Comparison of ENCODE assay signal across 19 cellular contexts in the genomic region with DNA sequence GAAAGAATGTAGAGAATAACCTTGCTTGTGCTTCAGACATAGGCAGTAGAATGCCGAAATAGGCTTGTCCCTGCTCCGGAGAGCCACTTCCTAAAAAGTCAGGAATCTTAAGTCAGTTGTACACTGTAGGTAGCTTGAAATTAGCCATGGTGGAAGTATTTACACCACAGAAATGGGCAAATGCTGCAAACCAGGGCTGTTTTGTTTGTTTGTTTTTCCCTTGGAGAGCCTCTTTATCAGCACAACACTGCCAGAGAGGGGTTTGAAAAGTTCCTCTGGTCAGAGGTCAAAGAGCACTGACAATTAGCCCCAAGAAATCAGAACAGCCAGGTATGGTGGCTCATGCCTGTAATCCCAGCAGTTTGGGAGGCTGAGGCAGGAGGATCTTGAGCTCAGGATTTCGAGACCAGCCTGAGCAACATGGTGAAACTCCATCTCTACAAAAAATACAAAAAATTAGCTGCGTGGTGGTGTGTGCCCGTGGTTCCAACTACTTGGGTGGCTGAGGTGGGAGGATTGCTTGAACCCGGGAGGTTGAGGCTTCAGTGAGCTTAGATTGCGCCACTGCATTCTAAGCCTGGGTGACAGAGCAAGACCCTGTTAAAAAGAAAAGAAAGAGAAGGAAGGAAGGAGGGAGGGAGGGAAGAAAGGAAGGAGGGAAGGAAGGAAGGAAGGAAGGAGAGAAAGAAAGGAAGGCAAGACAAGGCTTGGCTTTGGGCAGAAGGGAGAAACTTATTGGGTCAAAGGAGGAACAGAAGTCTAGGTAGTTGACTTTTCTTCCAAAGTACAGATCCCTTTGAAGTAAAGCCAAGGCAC.
A peak's percentile ranks its signal among the peaks of the same experiment; 100 is the strongest.
DNase-seq lines count a peak whose midpoint lies in the region; ATAC-seq and TF ChIP-seq lines count a peak whose summit lies in the region.
"Had no signal": no experiment of that assay in that cellular context is flagged by ENCODE, and none has a peak within 500 bp of the region (broad histone marks: within the 10 kb centered on the region; RNA-seq: fewer than 3 reads in every experiment).

No MANE protein-coding gene starts in this region.

- no peaks in the 10 kb centered on the region for H3K27me3 Mint-ChIP-seq in CD4-positive, CD25-positive, alpha-beta regulatory T cell
- H3K27me3 Mint-ChIP-seq in T-cell = no peaks in the 10 kb centered on the region
- H3K27me3 Mint-ChIP-seq in naive thymus-derived CD8-positive, alpha-beta T cell = no peaks in the 10 kb centered on the region
- H3K27me3 Mint-ChIP-seq: activated CD4-positive, alpha-beta memory T cell treated with anti-CD3 and anti-CD28 coated beads, Interleukin-2, amount 10 ng/mL, durations not matched to agents 7 days and 5 days; type B pancreatic cell had no signal

- H2AK5ac ChIP-seq in mesendoderm (ENCODE audit: low read length) = no peak overlapping the region

- no peaks in the 10 kb centered on the region for H3K9me3 Mint-ChIP-seq in CD4-positive, CD25-positive, alpha-beta regulatory T cell
- no peaks in the 10 kb centered on the region for H3K9me3 Mint-ChIP-seq in T-cell
- H3K9me3 Mint-ChIP-seq in naive thymus-derived CD8-positive, alpha-beta T cell = no peaks in the 10 kb centered on the region
- H3K9me3 Mint-ChIP-seq: activated CD4-positive, alpha-beta memory T cell treated with anti-CD3 and anti-CD28 coated beads, Interleukin-2, amount 10 ng/mL, durations not matched to agents 7 days and 5 days; activated T-helper 1 cell treated with anti-CD3 and anti-CD28 coated beads, Interleukin-12 subunit alpha, Interleukin-12 subunit beta, Interleukin-2, Interleukin-4 antibody, amounts not matched to agents 30 ng/mL and 10 ng/mL and 1 ng/mL, durations not matched to agents 14 hours and 24 hours and 36 hours; nephron; type B pancreatic cell had no signal

- H4K20me1 ChIP-seq in HCT116 (ENCODE audit: insufficient read depth) = no peaks in the 10 kb centered on the region

- no peaks in the 10 kb centered on the region for H3K36me3 ChIP-seq in CD4-positive, CD25-positive, alpha-beta regulatory T cell (ENCODE audit: control insufficient read depth, insufficient read depth, low read length)
- H3K36me3 ChIP-seq in HCT116 (ENCODE audit: control insufficient read depth in 1 of 2, insufficient read depth in 2 of 2, low read length in 2 of 2) (no peaks in the 10 kb centered on the region), mesendoderm (ENCODE audit: control insufficient read depth, insufficient read depth, low read length) (no peaks in the 10 kb centered on the region)
- H3K36me3 ChIP-seq: prostate gland had no signal

- H2BK5ac ChIP-seq in mesendoderm (ENCODE audit: low read length) = no peak overlapping the region

- no peak overlapping the region for H3K27ac ChIP-seq in CD4-positive, CD25-positive, alpha-beta regulatory T cell (ENCODE audit: insufficient read depth, low read length, poor library complexity, severe bottlenecking)
- H3K27ac ChIP-seq in HCT116 (ENCODE audit: low read depth, low read length) (no peak overlapping the region), mesendoderm (ENCODE audit: low read depth, low read length) (no peak overlapping the region)
- H3K27ac ChIP-seq: prostate gland had no signal

- H3K79me1 ChIP-seq in mesendoderm (ENCODE audit: low read length) = no peaks in the 10 kb centered on the region

- intact Hi-C loops in HCT116 (cut with micrococcal nuclease) = no loop called here

- no peak for TF ChIP-seq CTCF in HCT116 (IDR thresholded peaks at IDR 0.05 in 2 of 3, conservative IDR thresholded peaks at IDR 0.05 in 1 of 3; ENCODE audit: borderline replicate concordance in 1 of 3, insufficient read depth in 1 of 3, low read depth in 2 of 3, low read length in 2 of 3)

- no peak overlapping the region for H3K23ac ChIP-seq in mesendoderm (ENCODE audit: low read length)

- POLR2A ChIA-PET in HCT116 (lab: Charles Lee) (interaction anchor here (0.7 kb wide), 1 partner anchor 25 kb away, joined by 4 read pairs; no protein-coding TSS in a partner anchor), T-cell (lab: Charles Lee) (no interaction called here)
- POLR2A ChIA-PET in naive thymus-derived CD8-positive, alpha-beta T cell (lab: Charles Lee) = interaction anchor here (1.3 kb wide), 1 partner anchor 85 kb away, joined by 3 read pairs; a partner anchor contains a TSS

- H3K36me3 Mint-ChIP-seq in CD4-positive, CD25-positive, alpha-beta regulatory T cell = no peaks in the 10 kb centered on the region
- no peaks in the 10 kb centered on the region for H3K36me3 Mint-ChIP-seq in T-cell
- H3K36me3 Mint-ChIP-seq in naive thymus-derived CD8-positive, alpha-beta T cell = no peaks in the 10 kb centered on the region
- H3K36me3 Mint-ChIP-seq: type B pancreatic cell had no signal

- no peak overlapping the region for H3K4ac ChIP-seq in mesendoderm (ENCODE audit: low read depth, low read length)

- no peak for ATAC-seq in CD4-positive, CD25-positive, alpha-beta regulatory T cell (ENCODE audit: low read depth in 2 of 2)
- ATAC-seq in HCT116 (no peak), T-cell (replicated peaks in 1 of 4) (no peak), GM19395 (IDR thresholded peaks at IDR 0.05; ENCODE audit: unreplicated experiment) (no peak)
- ATAC-seq in naive thymus-derived CD8-positive, alpha-beta T cell = no peak

- no peak overlapping the region for H3K56ac ChIP-seq in mesendoderm (ENCODE audit: low read length)

- H3K9me3 ChIP-seq in CD4-positive, CD25-positive, alpha-beta regulatory T cell (ENCODE audit: control insufficient read depth in 2 of 2, low read length in 2 of 2) = no peaks in the 10 kb centered on the region
- no peaks in the 10 kb centered on the region for H3K9me3 ChIP-seq in HCT116 (ENCODE audit: control insufficient read depth in 1 of 2, insufficient read depth in 1 of 2, low read depth in 1 of 2, low read length in 2 of 2)
- H3K9me3 ChIP-seq: prostate gland had no signal

- CTCF ChIA-PET in HCT116 (lab: Charles Lee) = no interaction called here
- CTCF ChIA-PET in T-cell (lab: Charles Lee) = no interaction called here

- H2BK120ac ChIP-seq in mesendoderm (ENCODE audit: low read depth, low read length) = no peak overlapping the region

- peaks cover 31% of the 10 kb centered on the region for H3K4me1 ChIP-seq in CD4-positive, CD25-positive, alpha-beta regulatory T cell (ENCODE audit: control insufficient read depth, insufficient read depth, low read length, poor library complexity, severe bottlenecking)
- peaks cover 5 to 14% of the 10 kb centered on the region in 2 experiments for H3K4me1 ChIP-seq in HCT116 (ENCODE audit: control insufficient read depth in 1 of 2, insufficient read depth in 2 of 2, low read length in 2 of 2)
- no peaks in the 10 kb centered on the region for H3K4me1 ChIP-seq in mesendoderm (ENCODE audit: control insufficient read depth, low read depth, low read length)
- H3K4me1 ChIP-seq: prostate gland had no signal

- H3K4me1 Mint-ChIP-seq in CD4-positive, CD25-positive, alpha-beta regulatory T cell = peaks cover 8 to 53% (median 29%) of the 10 kb centered on the region in 4 donors
- H3K4me1 Mint-ChIP-seq in T-cell = peaks cover 39 to 49% (median 42%) of the 10 kb centered on the region in 3 donors
- peaks cover 15 to 64% (median 38%) of the 10 kb centered on the region in 4 donors for H3K4me1 Mint-ChIP-seq in naive thymus-derived CD8-positive, alpha-beta T cell

- DNase-seq in CD4-positive, CD25-positive, alpha-beta regulatory T cell = no peak
- DNase-seq in HCT116 (ENCODE audit: low read depth, low spot score) = no peak
- no peak for DNase-seq in T-cell
- DNase-seq in naive thymus-derived CD8-positive, alpha-beta T cell = no peak
- DNase-seq in dermis blood vessel endothelial cell = no peak
- no peak for DNase-seq in NAMALWA (ENCODE audit: low spot score)
- no peak for DNase-seq in mesendoderm
- DNase-seq: activated CD4-positive, alpha-beta memory T cell treated with anti-CD3 and anti-CD28 coated beads, Interleukin-2, amount 10 ng/mL, durations not matched to agents 7 days and 5 days; central memory CD4-positive, alpha-beta T cell; DMS79 treated with DMSO at 0.1 percent for 48 hours; effector CD8-positive, alpha-beta T cell; NCI-H2107; NCI-H526 had no signal

- H3K4me3 ChIP-seq in CD4-positive, CD25-positive, alpha-beta regulatory T cell (ENCODE audit: low read depth, low read length) = no peak overlapping the region
- H3K4me3 ChIP-seq in HCT116 (replicated peaks in 1 of 2; ENCODE audit: low read depth in 1 of 2, low read length in 2 of 2) (no peak overlapping the region), mesendoderm (ENCODE audit: low read length) (no peak overlapping the region)
- H3K4me3 ChIP-seq: lung, prostate gland had no signal

- peak overlapping the region in 3 of 4 donors; percentile 28 to 44 (median 38) for H3K4me3 Mint-ChIP-seq in CD4-positive, CD25-positive, alpha-beta regulatory T cell
- H3K4me3 Mint-ChIP-seq in T-cell = no peak overlapping the region
- H3K4me3 Mint-ChIP-seq in naive thymus-derived CD8-positive, alpha-beta T cell = no peak overlapping the region
- H3K4me3 Mint-ChIP-seq: activated CD4-positive, alpha-beta memory T cell treated with anti-CD3 and anti-CD28 coated beads, Interleukin-2, amount 10 ng/mL, durations not matched to agents 7 days and 5 days; activated T-helper 1 cell treated with anti-CD3 and anti-CD28 coated beads, Interleukin-12 subunit alpha, Interleukin-12 subunit beta, Interleukin-2, Interleukin-4 antibody, amounts not matched to agents 30 ng/mL and 10 ng/mL and 1 ng/mL, durations not matched to agents 14 hours and 24 hours and 36 hours; nephron; type B pancreatic cell had no signal

- RAD21 ChIA-PET in HCT116 (lab: Charles Lee; ENCODE audit: low non-redundant PET in 1 of 2, low total read pairs in 2 of 2, uncharacterized antibody in 2 of 2, unreplicated experiment in 2 of 2) = no interaction called here

- peak overlapping the region; percentile 82 to 91 (median 89) for H3K27ac Mint-ChIP-seq in CD4-positive, CD25-positive, alpha-beta regulatory T cell
- H3K27ac Mint-ChIP-seq in T-cell = peak overlapping the region; percentile 72 to 80
- H3K27ac Mint-ChIP-seq in naive thymus-derived CD8-positive, alpha-beta T cell = peak overlapping the region; percentile 26 to 93 (median 80)
- H3K27ac Mint-ChIP-seq: activated T-helper 1 cell treated with anti-CD3 and anti-CD28 coated beads, Interleukin-12 subunit alpha, Interleukin-12 subunit beta, Interleukin-2, Interleukin-4 antibody, amounts not matched to agents 30 ng/mL and 10 ng/mL and 1 ng/mL, durations not matched to agents 14 hours and 24 hours and 36 hours; nephron; type B pancreatic cell had no signal

- no peak overlapping the region for H3K18ac ChIP-seq in mesendoderm (ENCODE audit: low read length)

- no TSS peak for BruUV-seq in HCT116 (replicated peaks; lab: Mats Ljungman, UMichigan)

- no peak for TF ChIP-seq POLR2A in HCT116 (IDR thresholded peaks at IDR 0.05; ENCODE audit: borderline replicate concordance, extremely low read depth, insufficient read depth, insufficient read length)

- TF ChIP-seq RAD21 in HCT116 (IDR thresholded peaks at IDR 0.05; ENCODE audit: low read depth) = no peak

- no peaks in the 10 kb centered on the region for H3K27me3 ChIP-seq in CD4-positive, CD25-positive, alpha-beta regulatory T cell (ENCODE audit: control insufficient read depth, insufficient read depth, low read length)
- H3K27me3 ChIP-seq in HCT116 (ENCODE audit: insufficient read depth, low read length) (no peaks in the 10 kb centered on the region), mesendoderm (ENCODE audit: insufficient read depth, low read length, poor library complexity) (no peaks in the 10 kb centered on the region)

- H3K9me2 ChIP-seq in HCT116 (ENCODE audit: insufficient read depth) = no peaks in the 10 kb centered on the region

- H3K9ac ChIP-seq in HCT116 (ENCODE audit: low read length) (no peak overlapping the region), mesendoderm (ENCODE audit: low read length) (no peak overlapping the region)

- no peak overlapping the region for H2BK15ac ChIP-seq in mesendoderm (replicated peaks; ENCODE audit: low read depth)

- H3K79me2 ChIP-seq in HCT116 (ENCODE audit: insufficient read depth, low read length) (no peaks in the 10 kb centered on the region), mesendoderm (ENCODE audit: control insufficient read depth, insufficient read depth, low read length) (no peaks in the 10 kb centered on the region)

- no CpG with 5 or more reads among the region's 7 CpGs for WGBS in mesendoderm (ENCODE audit: extremely low coverage, insufficient coverage, low lambda C conversion rate)

- H2AFZ ChIP-seq in HCT116 (ENCODE audit: low read depth, low read length, poor library complexity, severe bottlenecking) = peak overlapping the region; percentile 83

- H4K8ac ChIP-seq in mesendoderm (ENCODE audit: low read depth, low read length) = no peak overlapping the region

- H4K5ac ChIP-seq in mesendoderm (ENCODE audit: low read length) = no peak overlapping the region

- H3K4me2 ChIP-seq in HCT116 (ENCODE audit: low read length) (peak overlapping the region; percentile 28), mesendoderm (ENCODE audit: low read length) (no peak overlapping the region)

Comparison
In these comparisons a context has a peak if more than half of its experiments do, and no peak if none do; other contexts are left out.
1. H3K4me3 Mint-ChIP-seq: peak in CD4-positive, CD25-positive, alpha-beta regulatory T cell (3 of 4); none in T-cell (0 of 3) and naive thymus-derived CD8-positive, alpha-beta T cell (0 of 10).
2. POLR2A ChIA-PET loops: an anchor here in HCT116 (0.7 kb wide) and naive thymus-derived CD8-positive, alpha-beta T cell (1.3 kb wide); none called in T-cell.
3. Peak in every context shown above with its lines, with median percentiles within 50 percentile points of each other: H3K27ac Mint-ChIP-seq.